ENCODE assay signal across 8 cellular contexts in genomic region chr17:49707608-49708514, GRCh38. TPM values are rescaled to one million over a fixed set of nuclear protein-coding genes. Genes with fewer than 3 reads are reported as not detected.
DNase-seq lines count a peak whose midpoint lies in the region; ATAC-seq and TF ChIP-seq lines count a peak whose summit lies in the region.

A gene with protein sequence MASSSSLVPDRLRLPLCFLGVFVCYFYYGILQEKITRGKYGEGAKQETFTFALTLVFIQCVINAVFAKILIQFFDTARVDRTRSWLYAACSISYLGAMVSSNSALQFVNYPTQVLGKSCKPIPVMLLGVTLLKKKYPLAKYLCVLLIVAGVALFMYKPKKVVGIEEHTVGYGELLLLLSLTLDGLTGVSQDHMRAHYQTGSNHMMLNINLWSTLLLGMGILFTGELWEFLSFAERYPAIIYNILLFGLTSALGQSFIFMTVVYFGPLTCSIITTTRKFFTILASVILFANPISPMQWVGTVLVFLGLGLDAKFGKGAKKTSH (minus strand): TSS chr17:49707964. CDS start chr17:49707833, 131 bp downstream.

- DNase-seq in GM13977 (ENCODE audit: low spot score) (peak; percentile 98), NCI-H1694 treated with DMSO at 0.1 percent for 48 hours (lab: John Stamatoyannopoulos, UW) (peak; percentile 99), T-helper 2 cell (peak; percentile 92 to 100 (median 98)), anterior cingulate cortex (lab: John Stamatoyannopoulos, UW) (peak; percentile 86 to 99 (median 97)), right atrium auricular region (ENCODE audit: low spot score) (peak; percentile 99), putamen (ENCODE audit: low spot score) (peak; percentile 99), aorta (peak; percentile 99 to 100)

- H3K4me1 ChIP-seq in right atrium auricular region: peaks cover 0 to 24% of the 10 kb centered on the region in 2 donors
- H3K4me1 ChIP-seq in aorta (ENCODE audit: control insufficient read depth in 1 of 2, insufficient read depth in 2 of 2, low read length in 2 of 2): no peaks in the 10 kb centered on the region

- peak within 1 kb of the TSS; percentile 95 to 97 for H3K4me3 ChIP-seq in right atrium auricular region
- H3K4me3 ChIP-seq in aorta (ENCODE audit: low read length in 2 of 2): peak within 1 kb of the TSS; percentile 45 to 80

- peak; percentile 99 for TF ChIP-seq CTCF in GM13977 (IDR thresholded peaks at IDR 0.05; ENCODE audit: extremely low read depth, insufficient read depth, missing control alignments)
- TF ChIP-seq CTCF in right atrium auricular region (IDR thresholded peaks at IDR 0.05): peak; percentile 85 to 90

- 1% methylated on average over 51 to 53 of the region's 53 CpGs for WGBS in aorta, 2 donors

- H3K27ac ChIP-seq in right atrium auricular region: peak within 1 kb of the TSS; percentile 82 to 95
- peak within 1 kb of the TSS in 1 of 2 donors; percentile 53 for H3K27ac ChIP-seq in aorta (ENCODE audit: low read depth in 1 of 2, low read length in 2 of 2)

- H3K9me3 ChIP-seq in right atrium auricular region: no peaks in the 10 kb centered on the region
- no peaks in the 10 kb centered on the region for H3K9me3 ChIP-seq in aorta (ENCODE audit: control insufficient read depth, low read length)

- peaks cover 47% of the 10 kb centered on the region for H3K36me3 ChIP-seq in right atrium auricular region
- peaks cover 5 to 10% of the 10 kb centered on the region in 2 donors for H3K36me3 ChIP-seq in aorta (ENCODE audit: control insufficient read depth in 1 of 2, insufficient read depth in 2 of 2, low read length in 1 of 2)

- in situ Hi-C loops in GM13977 (cut with MboI; ENCODE audit: low pct_unique_long_range_greater_than_20kb, low sequenced_read_pairs, unreplicated experiment): loop anchor here (10.0 to 25.0 kb wide), 2 partner anchors 77 to 279 kb away; partner anchors contain the start of genes DLX3 and KAT7

- ATAC-seq in HG02885 (IDR thresholded peaks at IDR 0.05; ENCODE audit: poor library complexity, unreplicated experiment) (peak; percentile 94), aorta (ENCODE audit: low FRiP score) (peak; percentile 99)

- intact Hi-C loops in aorta (cut with DNase I): loop anchor here (2.0 to 10.0 kb wide), 5 partner anchors 54 to 293 kb away; partner anchors contain the start of genes FAM117A (in 1 of the 2), PHB1 (in 1 of the 2) and TAC4 (in 1 of the 2)

- no peaks in the 10 kb centered on the region for H3K27me3 ChIP-seq in right atrium auricular region
- H3K27me3 ChIP-seq in aorta (ENCODE audit: control insufficient read depth in 1 of 2, insufficient read depth in 2 of 2, low read length in 1 of 2): no peaks in the 10 kb centered on the region

RNA-seq across cellular contexts. Expression of the gene that starts here (rescaled TPM):
- total RNA-seq in right atrium auricular region: 10 to 100 TPM; 54.1 to 83.6 TPM
- 10 to 100 TPM; 31.5 to 43.7 TPM for total RNA-seq in aorta
- 10 to 100 TPM; 33.2 to 37.5 TPM for polyA plus RNA-seq in aorta
